Comparison of ENCODE assay signal across 9 cellular contexts in the genomic region with DNA sequence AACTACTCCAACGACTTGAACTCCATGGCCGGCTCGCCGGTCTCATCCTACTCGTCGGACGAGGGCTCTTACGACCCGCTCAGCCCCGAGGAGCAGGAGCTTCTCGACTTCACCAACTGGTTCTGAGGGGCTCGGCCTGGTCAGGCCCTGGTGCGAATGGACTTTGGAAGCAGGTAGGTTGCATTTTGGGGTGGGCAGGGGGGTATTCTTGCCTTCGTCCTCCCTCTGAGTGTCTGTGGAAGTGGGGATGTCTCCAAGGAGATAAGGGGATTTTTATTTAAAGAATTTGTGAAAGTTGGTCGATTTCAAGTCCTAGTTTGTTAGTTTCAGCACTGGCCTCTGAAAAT. TPM values are rescaled to one million over a fixed set of nuclear protein-coding genes. Genes with fewer than 3 reads are reported as not detected.
DNase-seq lines count a peak whose midpoint lies in the region; TF ChIP-seq lines count a peak whose summit lies in the region.
"Had no signal": no experiment of that assay in that cellular context is flagged by ENCODE, and none has a peak within 500 bp of the region (broad histone marks: within the 10 kb centered on the region; RNA-seq: fewer than 3 reads in every experiment).

No MANE protein-coding gene starts in this region.

- in situ Hi-C loops in GM23248 (cut with MboI) = no loop called here

- H3F3A ChIP-seq in GM23248 (ENCODE audit: insufficient read depth) (no peaks in the 10 kb centered on the region), neural cell (ENCODE audit: insufficient read depth, low read length, poor library complexity, severe bottlenecking) (peaks cover 13% of the 10 kb centered on the region)

- no peak overlapping the region for H2AFZ ChIP-seq in GM23248
- H2AFZ ChIP-seq in neural cell (ENCODE audit: low read depth, low read length) = no peak overlapping the region

- H3K4me2 ChIP-seq in GM23248 (ENCODE audit: unreplicated experiment) (peak overlapping the region; percentile 90), neural cell (ENCODE audit: low read length) (peak overlapping the region; percentile 15)

- H3K9me3 ChIP-seq in BE2C = no peaks in the 10 kb centered on the region
- no peaks in the 10 kb centered on the region for H3K9me3 ChIP-seq in GM23248 (ENCODE audit: low read depth)
- no peaks in the 10 kb centered on the region for H3K9me3 ChIP-seq in neural cell (ENCODE audit: low read length)
- H3K9me3 ChIP-seq in colonic mucosa = no peaks in the 10 kb centered on the region

- TF ChIP-seq CTCF in BE2C (IDR thresholded peaks at IDR 0.05; ENCODE audit: low read depth, low read length) (no peak), neural cell (IDR thresholded peaks at IDR 0.05; ENCODE audit: poor library complexity, severe bottlenecking) (no peak), colonic mucosa (IDR thresholded peaks at IDR 0.05) (no peak)

- intact Hi-C loops in colonic mucosa (cut with DNase I) = no loop called here

- no peak for TF ChIP-seq RAD21 in neural cell (conservative IDR thresholded peaks at IDR 0.05)

- peak overlapping the region; percentile 95 for H3K4me3 ChIP-seq in BE2C (ENCODE audit: low read depth, low read length)
- H3K4me3 ChIP-seq in GM23248 = peak overlapping the region; percentile 72
- peak overlapping the region; percentile 90 for H3K4me3 ChIP-seq in neural cell (ENCODE audit: low read length)
- no peak overlapping the region for H3K4me3 ChIP-seq in colonic mucosa

- TF ChIP-seq EP300 in neural cell (conservative IDR thresholded peaks at IDR 0.05; ENCODE audit: poor library complexity, severe bottlenecking) = no peak

- H4K20me1 ChIP-seq in GM23248 (ENCODE audit: insufficient read depth) (no peaks in the 10 kb centered on the region), neural cell (ENCODE audit: insufficient read depth) (no peaks in the 10 kb centered on the region)

- H3K9ac ChIP-seq in GM23248 = no peak overlapping the region
- H3K9ac ChIP-seq in neural cell (ENCODE audit: low read length) = peak overlapping the region; percentile 62
- no peak overlapping the region for H3K9ac ChIP-seq in colonic mucosa (ENCODE audit: low read depth in 2 of 2, low read length in 2 of 2)

- no peak overlapping the region for H3K27ac ChIP-seq in GM23248
- H3K27ac ChIP-seq in caudate nucleus (ENCODE audit: low read depth, low read length) = peak overlapping the region; percentile 18
- H3K27ac ChIP-seq in neural cell (ENCODE audit: low read length) = no peak overlapping the region
- no peak overlapping the region for H3K27ac ChIP-seq in substantia nigra (ENCODE audit: low read depth, low read length, poor library complexity, severe bottlenecking)
- H3K27ac ChIP-seq in colonic mucosa = no peak overlapping the region

- DNase-seq in BE2C (no peak), GM23248 (no peak), caudate nucleus (lab: John Stamatoyannopoulos, UW) (peak in 1 of 61 donors; percentile 35), substantia nigra (lab: John Stamatoyannopoulos, UW) (no peak), NCI-H1436 (lab: John Stamatoyannopoulos, UW) (no peak), CD1c-positive myeloid dendritic cell (ENCODE audit: extremely low spot score) (no peak), colonic mucosa (no peak)

- no peaks in the 10 kb centered on the region for H3K79me2 ChIP-seq in GM23248 (ENCODE audit: insufficient read depth)
- peaks cover 20% of the 10 kb centered on the region for H3K79me2 ChIP-seq in neural cell (replicated peaks; ENCODE audit: insufficient read depth, low read length)

- H3K4me1 ChIP-seq in BE2C (peaks cover 7% of the 10 kb centered on the region), GM23248 (ENCODE audit: insufficient read depth) (no peaks in the 10 kb centered on the region), colonic mucosa (no peaks in the 10 kb centered on the region)

- peaks cover 15% of the 10 kb centered on the region for H3K36me3 ChIP-seq in BE2C
- H3K36me3 ChIP-seq in GM23248 (ENCODE audit: low read depth) = no peaks in the 10 kb centered on the region
- no peaks in the 10 kb centered on the region for H3K36me3 ChIP-seq in neural cell (ENCODE audit: insufficient read depth, low read length)
- no peaks in the 10 kb centered on the region for H3K36me3 ChIP-seq in colonic mucosa

- H3K9me2 ChIP-seq in GM23248 (ENCODE audit: insufficient read depth) = no peaks in the 10 kb centered on the region
- no peaks in the 10 kb centered on the region for H3K9me2 ChIP-seq in neural cell (ENCODE audit: insufficient read depth, low read length)

- no peaks in the 10 kb centered on the region for H3K27me3 ChIP-seq in BE2C
- H3K27me3 ChIP-seq in GM23248 (replicated peaks; ENCODE audit: insufficient read depth) = peaks cover 83% of the 10 kb centered on the region
- H3K27me3 ChIP-seq in neural cell (ENCODE audit: insufficient read depth, low read depth, low read length) = peaks cover 39% of the 10 kb centered on the region
- peaks cover 88% of the 10 kb centered on the region for H3K27me3 ChIP-seq in colonic mucosa

- 1 to 5% methylated on average over 15 of the region's 15 CpGs for WGBS in GM23248 (ENCODE audit: low coverage in 1 of 2, low lambda C conversion rate in 2 of 2, missing lambda C conversion rate in 2 of 2), 2 experiments

TF ChIP-seq in neural cell, 6 proteins besides CTCF, POLR2A, EP300 and RAD21:
- TF ChIP-seq TAF1 (IDR thresholded peaks at IDR 0.05; ENCODE audit: low read depth) = no peak
- no peak for TF ChIP-seq SMC3 (conservative IDR thresholded peaks at IDR 0.05; ENCODE audit: poor library complexity)
- TF ChIP-seq POLR2AphosphoS5 (IDR thresholded peaks at IDR 0.05) = no peak
- TF ChIP-seq, protein P1, sequence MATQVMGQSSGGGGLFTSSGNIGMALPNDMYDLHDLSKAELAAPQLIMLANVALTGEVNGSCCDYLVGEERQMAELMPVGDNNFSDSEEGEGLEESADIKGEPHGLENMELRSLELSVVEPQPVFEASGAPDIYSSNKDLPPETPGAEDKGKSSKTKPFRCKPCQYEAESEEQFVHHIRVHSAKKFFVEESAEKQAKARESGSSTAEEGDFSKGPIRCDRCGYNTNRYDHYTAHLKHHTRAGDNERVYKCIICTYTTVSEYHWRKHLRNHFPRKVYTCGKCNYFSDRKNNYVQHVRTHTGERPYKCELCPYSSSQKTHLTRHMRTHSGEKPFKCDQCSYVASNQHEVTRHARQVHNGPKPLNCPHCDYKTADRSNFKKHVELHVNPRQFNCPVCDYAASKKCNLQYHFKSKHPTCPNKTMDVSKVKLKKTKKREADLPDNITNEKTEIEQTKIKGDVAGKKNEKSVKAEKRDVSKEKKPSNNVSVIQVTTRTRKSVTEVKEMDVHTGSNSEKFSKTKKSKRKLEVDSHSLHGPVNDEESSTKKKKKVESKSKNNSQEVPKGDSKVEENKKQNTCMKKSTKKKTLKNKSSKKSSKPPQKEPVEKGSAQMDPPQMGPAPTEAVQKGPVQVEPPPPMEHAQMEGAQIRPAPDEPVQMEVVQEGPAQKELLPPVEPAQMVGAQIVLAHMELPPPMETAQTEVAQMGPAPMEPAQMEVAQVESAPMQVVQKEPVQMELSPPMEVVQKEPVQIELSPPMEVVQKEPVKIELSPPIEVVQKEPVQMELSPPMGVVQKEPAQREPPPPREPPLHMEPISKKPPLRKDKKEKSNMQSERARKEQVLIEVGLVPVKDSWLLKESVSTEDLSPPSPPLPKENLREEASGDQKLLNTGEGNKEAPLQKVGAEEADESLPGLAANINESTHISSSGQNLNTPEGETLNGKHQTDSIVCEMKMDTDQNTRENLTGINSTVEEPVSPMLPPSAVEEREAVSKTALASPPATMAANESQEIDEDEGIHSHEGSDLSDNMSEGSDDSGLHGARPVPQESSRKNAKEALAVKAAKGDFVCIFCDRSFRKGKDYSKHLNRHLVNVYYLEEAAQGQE (IDR thresholded peaks at IDR 0.05; ENCODE audit: borderline replicate concordance) = no peak
- no peak for TF ChIP-seq EZH2 (IDR thresholded peaks at IDR 0.05; ENCODE audit: borderline replicate concordance, insufficient read depth, low read length, poor library complexity, severe bottlenecking)
- no peak for TF ChIP-seq MXI1 (conservative IDR thresholded peaks at IDR 0.05; ENCODE audit: poor library complexity, severe bottlenecking)

RNA-seq across cellular contexts. Expression of a gene that starts 1.3 kb away (rescaled TPM):
- polyA plus RNA-seq in BE2C (2012; ENCODE audit: insufficient read depth, insufficient read length, low read depth) = 25.5 TPM
- not detected in 2 replicates for total RNA-seq in GM23248 (2014; rRNA removed; shearing (Covaris generic))
- polyA plus RNA-seq in GM23248 (2016; fragmentation: Nextera tagmentation; extraction: Ambion mirVana) (not detected in 2 replicates), neural cell (3.4 and 5.0 TPM in 2 replicates)
- polyA minus RNA-seq in neural cell = 6.6 and 7.3 TPM in 2 replicates
- under 1 TPM; 0.17 to 0.53 TPM for total RNA-seq in colonic mucosa
- total RNA-seq: aorta had no signal
- polyA plus RNA-seq: aorta had no signal

RNA-seq across cellular contexts. Expression of a gene that starts 41.8 kb away (rescaled TPM):
- not detected for polyA plus RNA-seq in BE2C (2012; ENCODE audit: insufficient read depth, insufficient read length, low read depth)
- not detected in 2 replicates for total RNA-seq in GM23248 (2014; rRNA removed; shearing (Covaris generic))
- not detected in 2 replicates for polyA plus RNA-seq in GM23248 (2016; fragmentation: Nextera tagmentation; extraction: Ambion mirVana)
- not detected in 2 replicates for polyA plus RNA-seq in neural cell
- polyA minus RNA-seq in neural cell = not detected in 2 replicates
- 1 to 10 TPM in 1 of 2 donors, under 1 TPM in 1; 0.11 to 1.3 TPM for total RNA-seq in colonic mucosa
- total RNA-seq: aorta had no signal
- polyA plus RNA-seq: aorta had no signal
